Comparison of ENCODE assay signal across 6 cellular contexts in genomic region chr5:140664018-140664352, GRCh38. TPM values are rescaled to one million over a fixed set of nuclear protein-coding genes. Genes with fewer than 3 reads are reported as not detected.
DNase-seq lines count a peak whose midpoint lies in the region; ATAC-seq, FAIRE-seq and TF ChIP-seq lines count a peak whose summit lies in the region.

No MANE protein-coding gene starts in this region.

- no peak for TF ChIP-seq CTCF in colonic mucosa (IDR thresholded peaks at IDR 0.05)
- TF ChIP-seq CTCF in pancreas (IDR thresholded peaks at IDR 0.05) = no peak

- H3K4me1 ChIP-seq in HUES48 (ENCODE audit: control insufficient read depth, insufficient read depth, low read length) = no peaks in the 10 kb centered on the region
- peaks cover 8% of the 10 kb centered on the region for H3K4me1 ChIP-seq in colonic mucosa
- peaks cover 0 to 15% (median 7%) of the 10 kb centered on the region in 3 donors for H3K4me1 ChIP-seq in pancreas

- H3K9me3 ChIP-seq in HUES48 (ENCODE audit: control insufficient read depth, insufficient read depth, low read length) (no peaks in the 10 kb centered on the region), colonic mucosa (no peaks in the 10 kb centered on the region), pancreas (no peaks in the 10 kb centered on the region)

- no peak for FAIRE-seq in pancreas (lab: Jason Lieb, UNC)

- H3K27me3 ChIP-seq in HUES48 (ENCODE audit: control insufficient read depth, insufficient read depth, low read length) (no peaks in the 10 kb centered on the region), colonic mucosa (no peaks in the 10 kb centered on the region), pancreas (no peaks in the 10 kb centered on the region)

- ATAC-seq in pancreas (peak in 2 of 4 donors; percentile 27 to 29), GM19324 (IDR thresholded peaks at IDR 0.05; ENCODE audit: low FRiP score, unreplicated experiment) (no peak), GM19467 (IDR thresholded peaks at IDR 0.05; ENCODE audit: unreplicated experiment) (no peak)

- H3K27ac ChIP-seq in HUES48 (ENCODE audit: low read depth, low read length) (peak overlapping the region; percentile 82), colonic mucosa (peak overlapping the region; percentile 97), pancreas (peak overlapping the region; percentile 87 to 95 (median 90))

- intact Hi-C loops in colonic mucosa (cut with DNase I) = loop anchor here (2.0 kb wide), 1 partner anchor 27 kb away; the partner anchor contains the start of genes HARS1 and HARS2
- intact Hi-C loops in pancreas (cut with DNase I) = no loop called here

- peaks cover 66% of the 10 kb centered on the region for H3K36me3 ChIP-seq in HUES48 (ENCODE audit: control insufficient read depth, insufficient read depth, low read length)
- peaks cover 9% of the 10 kb centered on the region for H3K36me3 ChIP-seq in colonic mucosa
- peaks cover 3 to 36% (median 11%) of the 10 kb centered on the region in 3 donors for H3K36me3 ChIP-seq in pancreas

- DNase-seq in colonic mucosa (no peak), pancreas (no peak), hepatic stellate cell (ENCODE audit: low spot score) (no peak)

- peak overlapping the region; percentile 74 for H3K9ac ChIP-seq in HUES48 (ENCODE audit: low read depth, low read length)
- peak overlapping the region; percentile 68 to 86 for H3K9ac ChIP-seq in colonic mucosa (ENCODE audit: low read depth in 2 of 2, low read length in 2 of 2)

- H3K4me3 ChIP-seq in HUES48 (ENCODE audit: low read depth, low read length) (peak overlapping the region; percentile 97), colonic mucosa (peak overlapping the region; percentile 96), pancreas (peak overlapping the region; percentile 40 to 82 (median 73))

- 3 to 4% methylated on average over 19 of the region's 19 CpGs for WGBS in pancreas, 2 donors

RNA-seq across cellular contexts. Expression of gene WDR55, which starts 0.7 kb away (rescaled TPM):
- 10 to 100 TPM; 28.7 to 47.8 TPM for total RNA-seq in colonic mucosa
- total RNA-seq in pancreas = 10 to 100 TPM; 10.2 to 14.1 (median 11.9) TPM
- 10 to 100 TPM; 17.1 to 19.2 TPM for polyA plus RNA-seq in pancreas

RNA-seq across cellular contexts. Expression of gene DND1, which starts 9.4 kb away (rescaled TPM):
- total RNA-seq in colonic mucosa (under 1 TPM; 0.16 to 0.89 TPM), pancreas (1 to 10 TPM in 1 of 6 donors, under 1 TPM in 5; 0.37 to 1.0 (median 0.56) TPM)
- 1 to 10 TPM; 3.5 to 3.8 TPM for polyA plus RNA-seq in pancreas

RNA-seq across cellular contexts. Expression of gene IK, which starts 16.4 kb away (rescaled TPM):
- total RNA-seq in colonic mucosa (10 to 100 TPM; 70.4 to 71.6 TPM), pancreas (10 to 100 TPM; 25.1 to 43.5 (median 28.1) TPM)
- 10 to 100 TPM; 31.2 to 53.4 TPM for polyA plus RNA-seq in pancreas

RNA-seq across cellular contexts. Expression of gene NDUFA2, which starts 16.6 kb away (rescaled TPM):
- total RNA-seq in colonic mucosa (100 to 1,000 TPM in 1 of 2 donors, 10 to 100 TPM in 1; 85.4 to 101 TPM), pancreas (10 to 100 TPM; 20.7 to 31.9 (median 24.2) TPM)
- 100 to 1,000 TPM; 106 to 125 TPM for polyA plus RNA-seq in pancreas

RNA-seq across cellular contexts. Expression of gene TMCO6, which starts 24.7 kb away (rescaled TPM):
- total RNA-seq in colonic mucosa (10 to 100 TPM in 1 of 2 donors, 1 to 10 TPM in 1; 8.7 to 18.9 TPM), pancreas (10 to 100 TPM in 1 of 6 donors, 1 to 10 TPM in 5; 5.5 to 12.3 (median 8.0) TPM)
- 10 to 100 TPM; 17.2 to 19.7 TPM for polyA plus RNA-seq in pancreas
